Comparison of ENCODE assay signal across 9 cellular contexts in the genomic region with DNA sequence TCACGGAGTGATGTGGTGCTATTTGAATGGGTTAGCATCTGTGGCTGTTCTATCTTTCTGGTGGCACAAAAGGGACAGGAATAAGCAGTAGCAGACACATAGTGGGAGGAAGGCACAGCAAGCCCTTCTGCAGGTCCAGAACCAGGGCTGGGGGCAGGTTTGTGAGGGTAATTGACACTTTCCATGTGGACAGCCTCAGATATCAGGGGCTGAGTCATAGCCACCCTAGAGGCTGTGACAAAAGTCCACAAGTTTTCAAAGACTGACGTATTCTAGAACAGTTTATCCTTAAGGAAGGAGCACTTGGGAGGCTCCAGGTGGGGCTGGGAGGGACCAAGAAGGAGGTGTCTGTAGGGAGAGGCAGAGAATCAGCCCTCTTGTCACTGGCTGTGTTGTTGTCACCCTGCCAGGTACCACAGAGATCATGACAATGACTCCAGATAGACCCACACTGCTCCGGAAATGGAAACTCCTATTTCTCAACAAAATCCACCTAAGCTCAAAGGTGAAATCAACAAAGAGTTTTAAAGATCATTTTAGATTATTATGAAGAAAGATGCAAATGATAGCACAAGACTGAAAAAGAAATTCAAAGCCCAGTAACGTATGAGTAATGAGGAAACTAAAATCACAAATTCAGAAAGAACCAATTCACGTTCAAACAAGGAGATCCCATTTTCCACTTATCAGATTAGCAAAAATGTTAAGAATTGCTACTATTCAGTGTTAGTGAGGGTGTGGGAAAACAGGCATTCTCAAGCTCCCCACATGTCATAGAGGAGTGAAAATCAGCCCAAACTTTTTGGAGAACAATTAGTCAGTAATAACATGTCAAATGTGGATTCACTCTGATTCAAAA. TPM values are rescaled to one million over a fixed set of nuclear protein-coding genes. Genes with fewer than 3 reads are reported as not detected.
DNase-seq lines count a peak whose midpoint lies in the region; ATAC-seq and TF ChIP-seq lines count a peak whose summit lies in the region.
"Had no signal": no experiment of that assay in that cellular context is flagged by ENCODE, and none has a peak within 500 bp of the region (broad histone marks: within the 10 kb centered on the region; RNA-seq: fewer than 3 reads in every experiment).

No MANE protein-coding gene starts in this region.

- no peaks in the 10 kb centered on the region for H3K79me2 ChIP-seq in SK-N-SH (ENCODE audit: insufficient read depth)

- no peak overlapping the region for H3K4me2 ChIP-seq in SK-N-SH

- no peak overlapping the region for H3K4me3 ChIP-seq in SK-N-SH (ENCODE audit: low read depth in 2 of 2, low read length in 1 of 2)
- no peak overlapping the region for H3K4me3 ChIP-seq in fibroblast of villous mesenchyme (ENCODE audit: low read depth, low read length)

- H3K27me3 ChIP-seq in SK-N-SH (ENCODE audit: insufficient read depth): no peaks in the 10 kb centered on the region

- POLR2A ChIA-PET in SK-N-SH (lab: Yijun Ruan, JAX): no interaction called here

- ATAC-seq in stimulated activated memory B cell treated with anti-CD40 and anti-IgM and Interleukin-4, amounts not matched to agents 10 μg/mL and 1 μg/mL and 100 μg/mL, for 72 hours: peak; percentile 35

- 42% methylated on average over 5 of the region's 5 CpGs for WGBS in SK-N-SH (ENCODE audit: low lambda C conversion rate)

- H3K27ac ChIP-seq in SK-N-SH (ENCODE audit: low read depth in 2 of 2, low read length in 1 of 2): no peak overlapping the region

- CTCF ChIA-PET in SK-N-SH (lab: Yijun Ruan, JAX): no interaction called here

- no peak for TF ChIP-seq EP300 in SK-N-SH (IDR thresholded peaks at IDR 0.05; ENCODE audit: borderline replicate concordance in 1 of 2, low read depth in 1 of 2, low read length in 1 of 2)

- no peak overlapping the region for H3K9ac ChIP-seq in SK-N-SH

- H3F3A ChIP-seq in SK-N-SH (replicated peaks; ENCODE audit: insufficient read depth): no peaks in the 10 kb centered on the region

- no peak for TF ChIP-seq CTCF in SK-N-SH (IDR thresholded peaks at IDR 0.05)
- no peak for TF ChIP-seq CTCF in fibroblast of villous mesenchyme (IDR thresholded peaks at IDR 0.05; ENCODE audit: insufficient read depth, low read depth, low read length)
- TF ChIP-seq CTCF in osteocyte (IDR thresholded peaks at IDR 0.05): no peak

- H3K9me2 ChIP-seq in SK-N-SH: no peaks in the 10 kb centered on the region

- no peaks in the 10 kb centered on the region for H3K27me3 Mint-ChIP-seq in activated T-cell treated with anti-CD3 and anti-CD28 coated beads, Interleukin-2, amount 50 U/mL, for 24 hours
- H3K27me3 Mint-ChIP-seq in stimulated activated memory B cell treated with anti-CD40 and anti-IgM and Interleukin-4, amounts not matched to agents 10 μg/mL and 1 μg/mL and 100 μg/mL, for 72 hours: no peaks in the 10 kb centered on the region
- H3K27me3 Mint-ChIP-seq in osteocyte (ENCODE audit: unreplicated experiment): no peaks in the 10 kb centered on the region

- H3K27ac Mint-ChIP-seq in activated T-cell treated with anti-CD3 and anti-CD28 coated beads, Interleukin-2, amount 50 U/mL, for 24 hours: peak overlapping the region; percentile 94
- H3K27ac Mint-ChIP-seq in stimulated activated memory B cell treated with anti-CD40 and anti-IgM and Interleukin-4, amounts not matched to agents 10 μg/mL and 1 μg/mL and 100 μg/mL, for 72 hours: peak overlapping the region; percentile 54
- H3K27ac Mint-ChIP-seq in osteocyte (ENCODE audit: unreplicated experiment): no peak overlapping the region

- H3K9me3 ChIP-seq in SK-N-SH: no peaks in the 10 kb centered on the region

- peaks cover 49% of the 10 kb centered on the region for H3K4me1 Mint-ChIP-seq in activated T-cell treated with anti-CD3 and anti-CD28 coated beads, Interleukin-2, amount 50 U/mL, for 24 hours (ENCODE audit: low read depth)
- H3K4me1 Mint-ChIP-seq in stimulated activated memory B cell treated with anti-CD40 and anti-IgM and Interleukin-4, amounts not matched to agents 10 μg/mL and 1 μg/mL and 100 μg/mL, for 72 hours: peaks cover 25% of the 10 kb centered on the region
- peaks cover 26% of the 10 kb centered on the region for H3K4me1 Mint-ChIP-seq in osteocyte (ENCODE audit: unreplicated experiment)

- no peaks in the 10 kb centered on the region for H3K36me3 Mint-ChIP-seq in activated T-cell treated with anti-CD3 and anti-CD28 coated beads, Interleukin-2, amount 50 U/mL, for 24 hours (ENCODE audit: low read depth)
- no peaks in the 10 kb centered on the region for H3K36me3 Mint-ChIP-seq in stimulated activated memory B cell treated with anti-CD40 and anti-IgM and Interleukin-4, amounts not matched to agents 10 μg/mL and 1 μg/mL and 100 μg/mL, for 72 hours
- no peaks in the 10 kb centered on the region for H3K36me3 Mint-ChIP-seq in osteocyte (ENCODE audit: unreplicated experiment)

- peaks cover 0 to 10% of the 10 kb centered on the region in 2 experiments; a peak in 2 of 4 replicates for H3K4me1 ChIP-seq in SK-N-SH (ENCODE audit: control insufficient read depth in 1 of 2, insufficient read depth in 2 of 2, low read depth in 1 of 2, low read length in 1 of 2)

- peak overlapping the region; percentile 46 for H3K4me3 Mint-ChIP-seq in activated T-cell treated with anti-CD3 and anti-CD28 coated beads, Interleukin-2, amount 50 U/mL, for 24 hours
- H3K4me3 Mint-ChIP-seq in stimulated activated memory B cell treated with anti-CD40 and anti-IgM and Interleukin-4, amounts not matched to agents 10 μg/mL and 1 μg/mL and 100 μg/mL, for 72 hours: no peak overlapping the region
- no peak overlapping the region for H3K4me3 Mint-ChIP-seq in osteocyte (ENCODE audit: unreplicated experiment)

- no peaks in the 10 kb centered on the region for H3K9me3 Mint-ChIP-seq in activated T-cell treated with anti-CD3 and anti-CD28 coated beads, Interleukin-2, amount 50 U/mL, for 24 hours
- H3K9me3 Mint-ChIP-seq in stimulated activated memory B cell treated with anti-CD40 and anti-IgM and Interleukin-4, amounts not matched to agents 10 μg/mL and 1 μg/mL and 100 μg/mL, for 72 hours: no peaks in the 10 kb centered on the region
- no peaks in the 10 kb centered on the region for H3K9me3 Mint-ChIP-seq in osteocyte (ENCODE audit: unreplicated experiment)

- H3K36me3 ChIP-seq in SK-N-SH (replicated peaks in 1 of 2; ENCODE audit: control insufficient read depth in 1 of 2, insufficient read depth in 2 of 2, low read length in 1 of 2): no peaks in the 10 kb centered on the region

- TF ChIP-seq RAD21 in SK-N-SH (IDR thresholded peaks at IDR 0.05; ENCODE audit: low read length): no peak

- H4K20me1 ChIP-seq in SK-N-SH (ENCODE audit: insufficient read depth): no peaks in the 10 kb centered on the region

- H2AFZ ChIP-seq in SK-N-SH (ENCODE audit: low read depth): peak overlapping the region; percentile 5; the same call in 1 of the 2 replicates

- DNase-seq in activated T-cell treated with anti-CD3 and anti-CD28 coated beads, Interleukin-2, amount 50 U/mL, for 24 hours: peak; percentile 59
- DNase-seq in activated T-cell treated with anti-CD3 and anti-CD28 coated beads for 4 hours (no peak), SK-N-SH (no peak), fibroblast of villous mesenchyme (ENCODE audit: low read depth) (peak; percentile 64), activated gamma-delta T cell (lab: John Stamatoyannopoulos, UW) (no peak), cerebellar cortex (ENCODE audit: low spot score) (no peak), osteocyte (ENCODE audit: extremely low spot score, unreplicated experiment) (no peak)
- DNase-seq: DND-41 had no signal

TF ChIP-seq in SK-N-SH, 30 proteins besides CTCF, POLR2A, EP300 and RAD21 (continues in another document):
- no peak for TF ChIP-seq POLR2AphosphoS5 (IDR thresholded peaks at IDR 0.05; ENCODE audit: low read depth, low read length)
- no peak for TF ChIP-seq SMC3 (IDR thresholded peaks at IDR 0.05; ENCODE audit: low read depth, low read length)
- no peak for TF ChIP-seq MAX (IDR thresholded peaks at IDR 0.05; ENCODE audit: low read depth)
- TF ChIP-seq USF1 (IDR thresholded peaks at IDR 0.05; ENCODE audit: borderline replicate concordance, low read depth): no peak
- TF ChIP-seq YY1 (IDR thresholded peaks at IDR 0.05; ENCODE audit: low read depth): no peak
- TF ChIP-seq TCF12 (IDR thresholded peaks at IDR 0.05): no peak
- TF ChIP-seq GABPA (IDR thresholded peaks at IDR 0.05; ENCODE audit: low read depth): no peak
- TF ChIP-seq, protein P1, sequence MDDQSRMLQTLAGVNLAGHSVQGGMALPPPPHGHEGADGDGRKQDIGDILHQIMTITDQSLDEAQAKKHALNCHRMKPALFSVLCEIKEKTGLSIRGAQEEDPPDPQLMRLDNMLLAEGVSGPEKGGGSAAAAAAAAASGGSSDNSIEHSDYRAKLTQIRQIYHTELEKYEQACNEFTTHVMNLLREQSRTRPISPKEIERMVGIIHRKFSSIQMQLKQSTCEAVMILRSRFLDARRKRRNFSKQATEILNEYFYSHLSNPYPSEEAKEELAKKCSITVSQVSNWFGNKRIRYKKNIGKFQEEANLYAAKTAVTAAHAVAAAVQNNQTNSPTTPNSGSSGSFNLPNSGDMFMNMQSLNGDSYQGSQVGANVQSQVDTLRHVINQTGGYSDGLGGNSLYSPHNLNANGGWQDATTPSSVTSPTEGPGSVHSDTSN (IDR thresholded peaks at IDR 0.05): no peak

RNA-seq across cellular contexts. Expression of gene NFKBIA, which starts 48.3 kb away (rescaled TPM):
- 56.3 and 56.7 TPM in 2 replicates for polyA plus RNA-seq in SK-N-SH (2012; rRNA removed)
- 30.8 and 34.1 TPM in 2 replicates for polyA plus RNA-seq in SK-N-SH (2012; cell fraction: cytosol; rRNA removed)
- 154 and 164 TPM in 2 replicates for polyA plus RNA-seq in SK-N-SH (2012; cell fraction: nucleus; rRNA removed)
- total RNA-seq in fibroblast of villous mesenchyme (93.1 and 252 TPM in 2 replicates), osteocyte (57.2 and 58.9 TPM in 2 replicates)

Comparison
In these comparisons a context has a peak if more than half of its experiments do, and no peak if none do; other contexts are left out.
1. DNase-seq: peak in activated T-cell treated with anti-CD3 and anti-CD28 coated beads, Interleukin-2, amount 50 U/mL, for 24 hours (single experiment) and fibroblast of villous mesenchyme (single experiment); none in activated T-cell treated with anti-CD3 and anti-CD28 coated beads for 4 hours (single experiment), SK-N-SH (single experiment), activated gamma-delta T cell (single experiment), cerebellar cortex (single experiment) and osteocyte (single experiment).